ENCODE assay signal across 8 cellular contexts in the genomic region with DNA sequence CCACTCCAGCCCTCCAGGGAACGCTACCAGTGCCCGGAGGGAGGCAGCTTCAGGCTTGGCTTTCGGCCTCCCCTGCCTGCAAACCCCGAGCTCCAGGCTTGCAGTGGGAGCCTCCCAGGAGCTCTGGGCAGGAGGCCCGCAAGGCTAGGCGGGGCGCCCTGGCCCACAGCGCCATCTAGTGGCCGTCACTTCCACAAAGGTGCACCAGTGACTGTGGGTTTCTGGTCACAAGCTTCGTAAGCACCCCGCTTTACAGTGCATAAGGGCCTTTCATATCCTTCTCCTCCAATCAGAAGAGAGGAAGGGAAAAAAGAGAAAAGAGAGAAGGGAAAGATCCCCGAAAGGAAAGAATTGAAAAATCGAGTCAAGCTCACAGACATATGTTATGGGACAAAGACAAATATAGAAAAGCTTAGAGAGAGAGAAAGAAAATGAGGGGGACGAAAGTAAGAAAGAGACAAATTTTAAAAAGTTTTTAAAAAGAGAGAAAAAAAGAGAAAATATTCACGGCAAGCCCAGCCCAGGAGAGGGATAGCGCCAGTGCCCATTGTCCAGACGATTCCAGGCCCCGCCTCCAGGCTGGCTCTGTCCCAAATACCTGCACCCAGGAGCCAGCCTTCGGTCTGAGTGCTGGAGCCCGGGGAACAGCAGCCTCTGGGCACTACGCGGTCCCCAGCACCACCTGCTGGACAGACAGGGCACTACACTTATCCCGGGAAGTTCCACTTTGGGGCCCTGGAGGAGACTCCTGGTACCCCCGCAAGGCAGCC.
A peak's percentile ranks its signal among the peaks of the same experiment; 100 is the strongest.
DNase-seq lines count a peak whose midpoint lies in the region; ATAC-seq, FAIRE-seq and TF ChIP-seq lines count a peak whose summit lies in the region.

No MANE protein-coding gene starts in this region.

- RAD21 ChIA-PET in HCT116 (lab: Charles Lee; ENCODE audit: low non-redundant PET in 1 of 2, low total read pairs in 2 of 2, uncharacterized antibody in 2 of 2, unreplicated experiment in 2 of 2) = interaction anchor here (0.5 to 1.7 kb wide), 16 partner anchors 40 to 1868 kb away, joined by 3 to 8 read pairs (median 4); no protein-coding TSS in a partner anchor

- no peaks in the 10 kb centered on the region for H3K9me3 ChIP-seq in CD4-positive, alpha-beta T cell (ENCODE audit: control insufficient read depth, low read length)
- H3K9me3 ChIP-seq in HCT116 (ENCODE audit: control insufficient read depth in 1 of 2, insufficient read depth in 1 of 2, low read depth in 1 of 2, low read length in 2 of 2) (no peaks in the 10 kb centered on the region), mammary epithelial cell (replicated peaks; ENCODE audit: insufficient read depth, low read length) (no peaks in the 10 kb centered on the region), small intestine (ENCODE audit: control insufficient read depth, low read depth) (no peaks in the 10 kb centered on the region)

- H3K4me2 ChIP-seq in HCT116 (ENCODE audit: low read length) = peak overlapping the region; percentile 64
- peak overlapping the region; percentile 80 for H3K4me2 ChIP-seq in mammary epithelial cell (ENCODE audit: insufficient read depth, low read depth, low read length)

- no peaks in the 10 kb centered on the region for H3K27me3 ChIP-seq in CD4-positive, alpha-beta T cell (ENCODE audit: control insufficient read depth, insufficient read depth, low read length)
- no peaks in the 10 kb centered on the region for H3K27me3 ChIP-seq in HCT116 (ENCODE audit: insufficient read depth, low read length)
- no peaks in the 10 kb centered on the region for H3K27me3 ChIP-seq in mammary epithelial cell (ENCODE audit: insufficient read depth, low read length)
- H3K27me3 ChIP-seq in small intestine (ENCODE audit: control insufficient read depth in 2 of 2, insufficient read depth in 2 of 2, low read length in 2 of 2) = no peaks in the 10 kb centered on the region

- CTCF ChIA-PET in CD4-positive, alpha-beta T cell (lab: Charles Lee) = interaction anchor here (0.6 to 2.6 kb wide), 16 partner anchors 9 to 1931 kb away, joined by 3 to 22 read pairs (median 3); partner anchors contain the start of genes ARFGEF2 and TP53RK
- CTCF ChIA-PET in HCT116 (lab: Charles Lee) = interaction anchor here (0.6 to 3.3 kb wide), 70 partner anchors 9 to 1424 kb away, joined by 3 to 62 read pairs (median 4); partner anchors contain the start of gene SULF2
- CTCF ChIA-PET in mammary epithelial cell (lab: Charles Lee; ENCODE audit: low non-redundant PET) = interaction anchor here (0.6 to 1.3 kb wide), 10 partner anchors 10 to 836 kb away, joined by 3 to 21 read pairs (median 5); no protein-coding TSS in a partner anchor

- no peaks in the 10 kb centered on the region for H3K9me3 Mint-ChIP-seq in CD4-positive, alpha-beta T cell

- H3K27me3 Mint-ChIP-seq in CD4-positive, alpha-beta T cell = no peaks in the 10 kb centered on the region

- intact Hi-C loops in CD4-positive, alpha-beta T cell (cut with DNase I, micrococcal nuclease) = loop anchor here (1.0 to 5.0 kb wide), 4 partner anchors 895 to 1423 kb away; no protein-coding TSS in a partner anchor
- intact Hi-C loops in HCT116 (cut with micrococcal nuclease) = loop anchor here (1.0 to 5.0 kb wide), 9 partner anchors 199 to 1873 kb away; no protein-coding TSS in a partner anchor
- intact Hi-C loops in mammary epithelial cell (cut with micrococcal nuclease) = loop anchor here (1.0 to 5.0 kb wide), 12 partner anchors 168 to 1863 kb away; no protein-coding TSS in a partner anchor

- peak overlapping the region; percentile 93 for H2AFZ ChIP-seq in HCT116 (ENCODE audit: low read depth, low read length, poor library complexity, severe bottlenecking)
- peak overlapping the region; percentile 69 for H2AFZ ChIP-seq in mammary epithelial cell (ENCODE audit: low read depth, low read length)

- DNase-seq in CD4-positive, alpha-beta T cell = peak; percentile 51 to 73 (median 60)
- DNase-seq in HCT116 (ENCODE audit: low read depth, low spot score) (peak; percentile 72), NCI-H2171 treated with DMSO at 0.1 percent for 48 hours (lab: John Stamatoyannopoulos, UW) (peak; percentile 96), mammary epithelial cell (peak; percentile 80), iPS-NIHi11 (ENCODE audit: low spot score) (peak; percentile 96), small intestine (peak; percentile 85)

- WGBS in mammary epithelial cell (ENCODE audit: low coverage, missing lambda C conversion rate) = 3% methylated on average over 23 of the region's 24 CpGs
- 4 to 7% (median 6%) methylated on average over 24 of the region's 24 CpGs for WGBS in small intestine, 3 donors

- ATAC-seq in CD4-positive, alpha-beta T cell (ENCODE audit: poor library complexity) = peak; percentile 88
- ATAC-seq in HCT116 (peak; percentile 91), GM18517 (IDR thresholded peaks at IDR 0.05; ENCODE audit: unreplicated experiment) (no peak)

- H3K36me3 ChIP-seq in HCT116 (ENCODE audit: control insufficient read depth in 1 of 2, insufficient read depth in 2 of 2, low read length in 2 of 2) (no peaks in the 10 kb centered on the region), mammary epithelial cell (ENCODE audit: insufficient read depth, low read length) (no peaks in the 10 kb centered on the region), small intestine (ENCODE audit: control insufficient read depth in 2 of 2, insufficient read depth in 2 of 2, low read length in 2 of 2) (no peaks in the 10 kb centered on the region)

- H3K4me3 Mint-ChIP-seq in CD4-positive, alpha-beta T cell = peak overlapping the region; percentile 71

- H3K4me3 ChIP-seq in HCT116 (replicated peaks in 1 of 2; ENCODE audit: low read depth in 1 of 2, low read length in 2 of 2) (peak overlapping the region; percentile 8 to 36; a peak in 3 of 4 replicates), WI38 (ENCODE audit: low read depth, low read length) (no peak overlapping the region), mammary epithelial cell (replicated peaks in 1 of 3; ENCODE audit: insufficient read depth in 1 of 3, low read depth in 2 of 3, low read length in 3 of 3) (peak overlapping the region; percentile 31 to 40 (median 32)), small intestine (ENCODE audit: low read depth in 1 of 2, low read length in 2 of 2) (no peak overlapping the region)

- dilution Hi-C loops in mammary epithelial cell (cut with HindIII; ENCODE audit: low sequenced_read_pairs) = loop anchor here (5.0 kb wide), 5 partner anchors 88 to 943 kb away; no protein-coding TSS in a partner anchor

- in situ Hi-C loops in mammary epithelial cell (cut with MboI; ENCODE audit: low sequenced_read_pairs in 2 of 2) = loop anchor here (10.0 to 25.0 kb wide), 4 partner anchors 333 to 946 kb away; partner anchors contain the start of gene SULF2 (in 1 of the 2)

- H3K27ac Mint-ChIP-seq in CD4-positive, alpha-beta T cell = peak overlapping the region; percentile 4

- H4K20me1 ChIP-seq in HCT116 (ENCODE audit: insufficient read depth) = no peaks in the 10 kb centered on the region
- H4K20me1 ChIP-seq in mammary epithelial cell (ENCODE audit: insufficient read depth, low read length) = no peaks in the 10 kb centered on the region

- no peaks in the 10 kb centered on the region for H3K79me2 ChIP-seq in HCT116 (ENCODE audit: insufficient read depth, low read length)
- H3K79me2 ChIP-seq in mammary epithelial cell (ENCODE audit: insufficient read depth, low read length) = no peaks in the 10 kb centered on the region

- peak; percentile 95 for TF ChIP-seq CTCF in CD4-positive, alpha-beta T cell (IDR thresholded peaks at IDR 0.05)
- TF ChIP-seq CTCF in HCT116 (IDR thresholded peaks at IDR 0.05 in 2 of 3, conservative IDR thresholded peaks at IDR 0.05 in 1 of 3; ENCODE audit: borderline replicate concordance in 1 of 3, insufficient read depth in 1 of 3, low read depth in 2 of 3, low read length in 2 of 3) = peak; percentile 72 to 96 (median 89)
- TF ChIP-seq CTCF in WI38 (IDR thresholded peaks at IDR 0.05; ENCODE audit: low read depth, low read length) = peak; percentile 98
- peak; percentile 90 to 98 for TF ChIP-seq CTCF in mammary epithelial cell (conservative IDR thresholded peaks at IDR 0.05 in 1 of 2, IDR thresholded peaks at IDR 0.05 in 1 of 2; ENCODE audit: extremely low read depth in 1 of 2, insufficient read depth in 1 of 2, low read depth in 1 of 2, low read length in 2 of 2)

- H3K9ac ChIP-seq in HCT116 (ENCODE audit: low read length) (peak overlapping the region; percentile 33; the same call in 1 of the 2 replicates), mammary epithelial cell (ENCODE audit: insufficient read depth, low read length) (peak overlapping the region; percentile 39)

- POLR2A ChIA-PET in CD4-positive, alpha-beta T cell (lab: Charles Lee) = interaction anchor here (0.6 to 1.2 kb wide), 2 partner anchors 942 to 1181 kb away, joined by 3 read pairs; no protein-coding TSS in a partner anchor
- POLR2A ChIA-PET in HCT116 (lab: Charles Lee) = interaction anchor here (1.0 to 1.1 kb wide), 2 partner anchors 834 to 941 kb away, joined by 3 to 4 read pairs; no protein-coding TSS in a partner anchor

- H3K27ac ChIP-seq in CD4-positive, alpha-beta T cell (ENCODE audit: low read depth, low read length) = no peak overlapping the region
- H3K27ac ChIP-seq in HCT116 (ENCODE audit: low read depth, low read length) (no peak overlapping the region), mammary epithelial cell (ENCODE audit: insufficient read depth, low read depth, low read length) (peak overlapping the region; percentile 62), small intestine (ENCODE audit: low read depth in 1 of 2, low read length in 1 of 2) (no peak overlapping the region)

- H3K36me3 Mint-ChIP-seq in CD4-positive, alpha-beta T cell (ENCODE audit: low read depth) = peaks cover 6% of the 10 kb centered on the region

- H3K9me2 ChIP-seq in HCT116 (ENCODE audit: insufficient read depth) = no peaks in the 10 kb centered on the region

- no peak for FAIRE-seq in small intestine (lab: Jason Lieb, UNC)

- H3K4me1 ChIP-seq in HCT116 (ENCODE audit: control insufficient read depth in 1 of 2, insufficient read depth in 2 of 2, low read length in 2 of 2) = peaks cover 5 to 19% of the 10 kb centered on the region in 2 experiments; a peak in 3 of 4 replicates
- H3K4me1 ChIP-seq in mammary epithelial cell (ENCODE audit: insufficient read depth, low read length) = peaks cover 23% of the 10 kb centered on the region
- H3K4me1 ChIP-seq in small intestine (ENCODE audit: control insufficient read depth in 2 of 2, insufficient read depth in 1 of 2, low read depth in 1 of 2, low read length in 1 of 2) = no peaks in the 10 kb centered on the region

- TF ChIP-seq POLR2A in HCT116 (IDR thresholded peaks at IDR 0.05; ENCODE audit: borderline replicate concordance, extremely low read depth, insufficient read depth, insufficient read length) = no peak

- BruUV-seq in HCT116 (replicated peaks; lab: Mats Ljungman, UMichigan) = no TSS peak
- no TSS peak for BruUV-seq in mammary epithelial cell (replicated peaks; lab: Mats Ljungman, UMichigan)

- peaks cover 8% of the 10 kb centered on the region for H3K4me1 Mint-ChIP-seq in CD4-positive, alpha-beta T cell (ENCODE audit: low read depth)

- peak; percentile 95 for TF ChIP-seq RAD21 in HCT116 (IDR thresholded peaks at IDR 0.05; ENCODE audit: low read depth)

TF ChIP-seq in HCT116, 20 proteins besides CTCF, POLR2A, EP300 and RAD21:
- TF ChIP-seq YY1 (IDR thresholded peaks at IDR 0.05; ENCODE audit: extremely low read depth, insufficient replicate concordance, low read depth, low read length) (no peak), CBX3 (IDR thresholded peaks at IDR 0.05; ENCODE audit: low read depth) (peak; percentile 9; the same call in 1 of the 2 replicates)

Comparison
In these comparisons a context has a peak if more than half of its experiments do, and no peak if none do; other contexts are left out.
1. H3K4me3 ChIP-seq: peak in HCT116 (2 of 2) and mammary epithelial cell (3 of 3); none in WI38 (single experiment) and small intestine (0 of 2).
2. Peak in every context shown above with its lines, with median percentiles within 50 percentile points of each other: DNase-seq and CTCF ChIP-seq.